Comparison of ENCODE assay signal across 8 cellular contexts in genomic region chr17:7836596-7837374, GRCh38. TPM values are rescaled to one million over a fixed set of nuclear protein-coding genes. Genes with fewer than 3 reads are reported as not detected.
A peak's percentile ranks its signal among the peaks of the same experiment; 100 is the strongest.
DNase-seq lines count a peak whose midpoint lies in the region; ATAC-seq and FAIRE-seq lines count a peak whose summit lies in the region.

No MANE protein-coding gene starts in this region.

- no peaks in the 10 kb centered on the region for H3K27me3 ChIP-seq in CD4-positive, CD25-positive, alpha-beta regulatory T cell (ENCODE audit: control insufficient read depth, insufficient read depth, low read length)

- CTCF ChIA-PET in activated CD4-positive, alpha-beta memory T cell treated with anti-CD3 and anti-CD28 coated beads, Interleukin-2, amount 10 ng/mL, durations not matched to agents 7 days and 5 days (lab: Charles Lee) = interaction anchor here (0.9 to 3.4 kb wide), 5 partner anchors 14 to 153 kb away, joined by 3 to 24 read pairs (median 3); partner anchors contain the start of gene NAA38

- FAIRE-seq in HTR-8/SVneo (lab: Jason Lieb, UNC) (peak; percentile 92), endometrium (lab: Jason Lieb, UNC) (peak; percentile 84)

- POLR2A ChIA-PET in activated CD4-positive, alpha-beta memory T cell treated with anti-CD3 and anti-CD28 coated beads, Interleukin-2, amount 10 ng/mL, durations not matched to agents 7 days and 5 days (lab: Charles Lee) = interaction anchor here (0.8 to 6.4 kb wide), 6 partner anchors 8 to 150 kb away, joined by 3 to 30 read pairs (median 6); partner anchors contain the start of gene TP53

- no peaks in the 10 kb centered on the region for H3K36me3 ChIP-seq in CD4-positive, CD25-positive, alpha-beta regulatory T cell (ENCODE audit: control insufficient read depth, insufficient read depth, low read length)

- H3K36me3 Mint-ChIP-seq in CD4-positive, CD25-positive, alpha-beta regulatory T cell = no peaks in the 10 kb centered on the region
- peaks cover 8% of the 10 kb centered on the region for H3K36me3 Mint-ChIP-seq in activated CD4-positive, alpha-beta memory T cell treated with anti-CD3 and anti-CD28 coated beads, Interleukin-2, amount 10 ng/mL, durations not matched to agents 7 days and 5 days (ENCODE audit: low read depth)
- H3K36me3 Mint-ChIP-seq in memory B cell = peaks cover 5% of the 10 kb centered on the region

- peak overlapping the region; percentile 91 to 100 (median 98) for H3K27ac Mint-ChIP-seq in CD4-positive, CD25-positive, alpha-beta regulatory T cell
- H3K27ac Mint-ChIP-seq in activated CD4-positive, alpha-beta memory T cell treated with anti-CD3 and anti-CD28 coated beads, Interleukin-2, amount 10 ng/mL, durations not matched to agents 7 days and 5 days = peak overlapping the region; percentile 59
- H3K27ac Mint-ChIP-seq in memory B cell = peak overlapping the region; percentile 98

- ATAC-seq in CD4-positive, CD25-positive, alpha-beta regulatory T cell (ENCODE audit: low read depth in 2 of 2) = no peak
- ATAC-seq in memory B cell (ENCODE audit: low read depth) (no peak), HG03135 (IDR thresholded peaks at IDR 0.05; ENCODE audit: unreplicated experiment) (no peak)

- peak overlapping the region; percentile 100 for H3K27ac ChIP-seq in CD4-positive, CD25-positive, alpha-beta regulatory T cell (ENCODE audit: insufficient read depth, low read length, poor library complexity, severe bottlenecking)

- peak overlapping the region; percentile 75 for H3K4me3 ChIP-seq in CD4-positive, CD25-positive, alpha-beta regulatory T cell (ENCODE audit: low read depth, low read length)

- H3K27me3 Mint-ChIP-seq in CD4-positive, CD25-positive, alpha-beta regulatory T cell = peaks cover 7% of the 10 kb centered on the region
- H3K27me3 Mint-ChIP-seq in activated CD4-positive, alpha-beta memory T cell treated with anti-CD3 and anti-CD28 coated beads, Interleukin-2, amount 10 ng/mL, durations not matched to agents 7 days and 5 days = peaks cover 10% of the 10 kb centered on the region
- H3K27me3 Mint-ChIP-seq in memory B cell = peaks cover 8% of the 10 kb centered on the region

- H3K4me3 Mint-ChIP-seq in CD4-positive, CD25-positive, alpha-beta regulatory T cell = peak overlapping the region; percentile 94 to 99 (median 96)
- H3K4me3 Mint-ChIP-seq in activated CD4-positive, alpha-beta memory T cell treated with anti-CD3 and anti-CD28 coated beads, Interleukin-2, amount 10 ng/mL, durations not matched to agents 7 days and 5 days = peak overlapping the region; percentile 95
- H3K4me3 Mint-ChIP-seq in memory B cell = peak overlapping the region; percentile 92

- H3K4me1 Mint-ChIP-seq in CD4-positive, CD25-positive, alpha-beta regulatory T cell = peaks cover 5 to 62% (median 46%) of the 10 kb centered on the region in 4 donors
- H3K4me1 Mint-ChIP-seq in activated CD4-positive, alpha-beta memory T cell treated with anti-CD3 and anti-CD28 coated beads, Interleukin-2, amount 10 ng/mL, durations not matched to agents 7 days and 5 days = peaks cover 65% of the 10 kb centered on the region
- peaks cover 52% of the 10 kb centered on the region for H3K4me1 Mint-ChIP-seq in memory B cell

- peaks cover 0 to 1% (median 0%) of the 10 kb centered on the region in 7 donors for H3K9me3 Mint-ChIP-seq in CD4-positive, CD25-positive, alpha-beta regulatory T cell
- H3K9me3 Mint-ChIP-seq in activated CD4-positive, alpha-beta memory T cell treated with anti-CD3 and anti-CD28 coated beads, Interleukin-2, amount 10 ng/mL, durations not matched to agents 7 days and 5 days = no peaks in the 10 kb centered on the region
- H3K9me3 Mint-ChIP-seq in memory B cell = no peaks in the 10 kb centered on the region

- peak; percentile 54 to 84 (median 71) for DNase-seq in CD4-positive, CD25-positive, alpha-beta regulatory T cell
- DNase-seq in HTR-8/SVneo (ENCODE audit: insufficient read length, low spot score) = peak; percentile 87
- DNase-seq in NCI-H82 (lab: John Stamatoyannopoulos, UW) = peak; percentile 99
- peak; percentile 56 for DNase-seq in activated CD4-positive, alpha-beta memory T cell treated with anti-CD3 and anti-CD28 coated beads, Interleukin-2, amount 10 ng/mL, durations not matched to agents 7 days and 5 days
- no peak for DNase-seq in memory B cell (ENCODE audit: low spot score in 2 of 2)
- peak; percentile 46 for DNase-seq in stimulated activated CD8-positive, alpha-beta memory T cell treated with anti-CD3 and anti-CD28 coated beads, Interleukin-4, amount 100 ng/mL, for 24 hours (ENCODE audit: low read depth)

- H3K4me1 ChIP-seq in CD4-positive, CD25-positive, alpha-beta regulatory T cell (ENCODE audit: control insufficient read depth, insufficient read depth, low read length, poor library complexity, severe bottlenecking) = peaks cover 73% of the 10 kb centered on the region

- no peaks in the 10 kb centered on the region for H3K9me3 ChIP-seq in CD4-positive, CD25-positive, alpha-beta regulatory T cell (ENCODE audit: control insufficient read depth in 2 of 2, low read length in 2 of 2)

RNA-seq across cellular contexts. Expression of gene KDM6B, which starts 2.8 kb away (rescaled TPM):
- 255 TPM for total RNA-seq in CD4-positive, CD25-positive, alpha-beta regulatory T cell
- under 1 TPM; 0.30 to 0.74 (median 0.42) TPM for polyA plus RNA-seq in CD4-positive, CD25-positive, alpha-beta regulatory T cell
- 10 to 100 TPM; 20.9 to 23.7 TPM for total RNA-seq in activated CD4-positive, alpha-beta memory T cell treated with anti-CD3 and anti-CD28 coated beads, Interleukin-2, amount 10 ng/mL, durations not matched to agents 7 days and 5 days

RNA-seq across cellular contexts. Expression of gene TMEM88, which starts 18.1 kb away (rescaled TPM):
- 31.5 TPM for total RNA-seq in CD4-positive, CD25-positive, alpha-beta regulatory T cell
- polyA plus RNA-seq in CD4-positive, CD25-positive, alpha-beta regulatory T cell = not detected
- total RNA-seq in activated CD4-positive, alpha-beta memory T cell treated with anti-CD3 and anti-CD28 coated beads, Interleukin-2, amount 10 ng/mL, durations not matched to agents 7 days and 5 days = 1 to 10 TPM in 1 of 2 experiments, under 1 TPM in 1; 0.78 to 1.5 TPM

RNA-seq across cellular contexts. Expression of gene NAA38, which starts 20.6 kb away (rescaled TPM):
- total RNA-seq in CD4-positive, CD25-positive, alpha-beta regulatory T cell = 23.6 TPM
- 100 to 1,000 TPM; 128 to 192 (median 141) TPM for polyA plus RNA-seq in CD4-positive, CD25-positive, alpha-beta regulatory T cell
- 10 to 100 TPM; 69.8 to 76.9 TPM for total RNA-seq in activated CD4-positive, alpha-beta memory T cell treated with anti-CD3 and anti-CD28 coated beads, Interleukin-2, amount 10 ng/mL, durations not matched to agents 7 days and 5 days

RNA-seq across cellular contexts. Expression of gene CYB5D1, which starts 21.0 kb away (rescaled TPM):
- total RNA-seq in CD4-positive, CD25-positive, alpha-beta regulatory T cell = 11.8 TPM
- 1 to 10 TPM; 3.1 to 5.4 (median 4.2) TPM for polyA plus RNA-seq in CD4-positive, CD25-positive, alpha-beta regulatory T cell
- total RNA-seq in activated CD4-positive, alpha-beta memory T cell treated with anti-CD3 and anti-CD28 coated beads, Interleukin-2, amount 10 ng/mL, durations not matched to agents 7 days and 5 days = 1 to 10 TPM; 5.3 to 7.5 TPM

RNA-seq across cellular contexts. Expression of gene CHD3, which starts 51.8 kb away (rescaled TPM):
- 273 TPM for total RNA-seq in CD4-positive, CD25-positive, alpha-beta regulatory T cell
- polyA plus RNA-seq in CD4-positive, CD25-positive, alpha-beta regulatory T cell = 1 to 10 TPM; 5.0 to 9.0 (median 7.2) TPM
- 100 to 1,000 TPM; 127 to 131 TPM for total RNA-seq in activated CD4-positive, alpha-beta memory T cell treated with anti-CD3 and anti-CD28 coated beads, Interleukin-2, amount 10 ng/mL, durations not matched to agents 7 days and 5 days

Comparison
In these comparisons a context has a peak if more than half of its experiments do, and no peak if none do; other contexts are left out.
1. DNase-seq: peak in CD4-positive, CD25-positive, alpha-beta regulatory T cell (3 of 3), HTR-8/SVneo (single experiment), NCI-H82 (single experiment), activated CD4-positive, alpha-beta memory T cell treated with anti-CD3 and anti-CD28 coated beads, Interleukin-2, amount 10 ng/mL, durations not matched to agents 7 days and 5 days (single experiment) and stimulated activated CD8-positive, alpha-beta memory T cell treated with anti-CD3 and anti-CD28 coated beads, Interleukin-4, amount 100 ng/mL, for 24 hours (single experiment); none in memory B cell (0 of 2).
2. RNA of gene KDM6B, which starts 2.8 kb away (total RNA-seq): 255 TPM in CD4-positive, CD25-positive, alpha-beta regulatory T cell (single experiment); 20.9 to 23.7 TPM in activated CD4-positive, alpha-beta memory T cell treated with anti-CD3 and anti-CD28 coated beads, Interleukin-2, amount 10 ng/mL, durations not matched to agents 7 days and 5 days; every median in the first group is over 10 times any median in the second.
3. RNA of gene TMEM88, which starts 18.1 kb away (total RNA-seq): 31.5 TPM in CD4-positive, CD25-positive, alpha-beta regulatory T cell (single experiment); 0.78 to 1.5 TPM in activated CD4-positive, alpha-beta memory T cell treated with anti-CD3 and anti-CD28 coated beads, Interleukin-2, amount 10 ng/mL, durations not matched to agents 7 days and 5 days; every median in the first group is over 10 times any median in the second.
4. Peak in every context shown above with its lines, with median percentiles within 50 percentile points of each other: H3K27ac Mint-ChIP-seq and H3K4me3 Mint-ChIP-seq.